Comparison of ENCODE assay signal across 22 cellular contexts in genomic region chr3:64431717-64432116, GRCh38.
DNase-seq lines count a peak whose midpoint lies in the region; ATAC-seq lines count a peak whose summit lies in the region.
"Had no signal": no experiment of that assay in that cellular context is flagged by ENCODE, and none has a peak within 500 bp of the region (broad histone marks: within the 10 kb centered on the region; RNA-seq: fewer than 3 reads in every experiment).

No MANE protein-coding gene starts in this region.

- H3K4me3 Mint-ChIP-seq in effector memory CD8-positive, alpha-beta T cell = no peak overlapping the region
- H3K4me3 Mint-ChIP-seq: GM23338, H9, IgD-negative memory B cell had no signal

- peaks cover 11% of the 10 kb centered on the region in 2 donors for H3K9me3 Mint-ChIP-seq in effector memory CD8-positive, alpha-beta T cell

- H3K4me1 Mint-ChIP-seq in effector memory CD8-positive, alpha-beta T cell (ENCODE audit: low read depth in 2 of 2) = no peaks in the 10 kb centered on the region

- DNase-seq in NCI-H1417 (lab: John Stamatoyannopoulos, UW) (peak in 2 of 3 experiments; percentile 7 to 64), NCI-H1417 treated with DMSO at 0.1 percent for 48 hours (lab: John Stamatoyannopoulos, UW) (no peak), COR-L47 (lab: John Stamatoyannopoulos, UW) (peak; percentile 61), NCI-H146 treated with DMSO at 0.1 percent for 48 hours (lab: John Stamatoyannopoulos, UW; ENCODE audit: unreplicated experiment) (peak; percentile 16), iris pigment epithelial cell (ENCODE audit: low read depth) (peak; percentile 20), COLO668 (lab: John Stamatoyannopoulos, UW; ENCODE audit: unreplicated experiment) (no peak)
- no peak for DNase-seq in effector memory CD8-positive, alpha-beta T cell
- DNase-seq: 8988T, ACHN, BE2C, H9, NCI-H1048, NCI-H1694, NCI-H2029 treated with DMSO at 0.1 percent for 48 hours, NCI-H2171, NCI-H226, NCI-H524, SHP77 treated with DMSO at 0.1 percent for 48 hours had no signal

- ATAC-seq in HG03045 (IDR thresholded peaks at IDR 0.05; ENCODE audit: unreplicated experiment) = no peak
- ATAC-seq in effector memory CD8-positive, alpha-beta T cell (replicated peaks) = no peak
- ATAC-seq: GM23338, Panc1 had no signal

- H3K27ac Mint-ChIP-seq in effector memory CD8-positive, alpha-beta T cell = no peak overlapping the region
- H3K27ac Mint-ChIP-seq: IgD-negative memory B cell had no signal

- no peaks in the 10 kb centered on the region for H3K36me3 Mint-ChIP-seq in effector memory CD8-positive, alpha-beta T cell (ENCODE audit: insufficient read depth)
- H3K36me3 Mint-ChIP-seq: IgD-negative memory B cell had no signal

- peaks cover 0 to 2% of the 10 kb centered on the region in 2 donors for H3K27me3 Mint-ChIP-seq in effector memory CD8-positive, alpha-beta T cell

Comparison
In these comparisons a context has a peak if more than half of its experiments do, and no peak if none do; other contexts are left out.
1. DNase-seq: peak in NCI-H1417 (2 of 3), COR-L47 (single experiment), NCI-H146 treated with DMSO at 0.1 percent for 48 hours (single experiment) and iris pigment epithelial cell (single experiment); none in NCI-H1417 treated with DMSO at 0.1 percent for 48 hours (single experiment), COLO668 (single experiment) and effector memory CD8-positive, alpha-beta T cell (0 of 3).